1 cellular context compared by ENCODE assay signal in the genomic region with DNA sequence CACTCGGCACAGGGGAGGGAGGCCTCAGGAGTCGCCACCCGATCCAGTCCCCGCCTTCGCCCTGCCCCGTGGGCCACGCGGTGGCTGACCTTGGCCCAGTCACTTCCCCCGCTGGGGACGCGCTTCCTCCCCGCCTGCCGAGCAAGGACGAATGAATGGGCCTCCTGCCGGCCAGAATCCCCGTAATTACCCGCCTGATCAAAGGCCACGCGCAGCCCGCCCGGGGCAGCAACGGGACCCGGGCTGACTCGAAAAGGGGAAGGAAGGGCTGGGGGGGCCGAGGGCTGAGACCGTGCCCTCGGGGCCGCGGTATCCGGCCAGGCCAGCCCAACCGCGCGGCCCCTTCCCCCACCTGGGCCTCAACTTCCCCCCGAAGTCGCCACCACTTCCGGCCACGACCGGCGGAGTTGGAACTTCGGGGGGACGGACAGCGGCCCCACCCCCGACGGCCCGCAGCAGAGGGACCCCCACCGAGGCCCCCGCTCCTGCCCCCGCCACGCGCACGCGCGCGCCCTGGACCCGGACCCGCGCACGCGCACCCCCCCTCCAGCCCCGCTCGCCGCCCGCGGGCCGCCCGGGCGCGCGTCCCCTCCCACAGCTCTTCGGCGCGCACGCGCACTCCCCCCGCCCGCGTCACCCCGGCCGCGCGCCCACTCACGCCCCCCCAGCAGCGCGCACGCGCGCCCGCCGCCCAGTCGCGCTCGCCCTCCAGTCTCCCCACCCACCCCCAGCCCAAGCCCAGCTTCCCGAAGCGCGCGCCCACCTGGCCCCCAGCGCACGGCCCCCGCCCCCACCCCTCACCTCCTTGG.
TF ChIP-seq lines count a peak whose summit lies in the region.

No MANE protein-coding gene starts in this region.

TF ChIP-seq in HCT116, 20 proteins besides CTCF, POLR2A, EP300 and RAD21 (continued from another document):
- TF ChIP-seq, protein P1, sequence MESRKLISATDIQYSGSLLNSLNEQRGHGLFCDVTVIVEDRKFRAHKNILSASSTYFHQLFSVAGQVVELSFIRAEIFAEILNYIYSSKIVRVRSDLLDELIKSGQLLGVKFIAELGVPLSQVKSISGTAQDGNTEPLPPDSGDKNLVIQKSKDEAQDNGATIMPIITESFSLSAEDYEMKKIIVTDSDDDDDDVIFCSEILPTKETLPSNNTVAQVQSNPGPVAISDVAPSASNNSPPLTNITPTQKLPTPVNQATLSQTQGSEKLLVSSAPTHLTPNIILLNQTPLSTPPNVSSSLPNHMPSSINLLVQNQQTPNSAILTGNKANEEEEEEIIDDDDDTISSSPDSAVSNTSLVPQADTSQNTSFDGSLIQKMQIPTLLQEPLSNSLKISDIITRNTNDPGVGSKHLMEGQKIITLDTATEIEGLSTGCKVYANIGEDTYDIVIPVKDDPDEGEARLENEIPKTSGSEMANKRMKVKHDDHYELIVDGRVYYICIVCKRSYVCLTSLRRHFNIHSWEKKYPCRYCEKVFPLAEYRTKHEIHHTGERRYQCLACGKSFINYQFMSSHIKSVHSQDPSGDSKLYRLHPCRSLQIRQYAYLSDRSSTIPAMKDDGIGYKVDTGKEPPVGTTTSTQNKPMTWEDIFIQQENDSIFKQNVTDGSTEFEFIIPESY (IDR thresholded peaks at IDR 0.05; ENCODE audit: extremely low read depth, insufficient replicate concordance, low read length): no peak
- no peak for TF ChIP-seq ELF1 (IDR thresholded peaks at IDR 0.05; ENCODE audit: borderline replicate concordance, low read depth)
- TF ChIP-seq JUND (IDR thresholded peaks at IDR 0.05): no peak
- TF ChIP-seq TCF7L2 (IDR thresholded peaks at IDR 0.05; ENCODE audit: borderline replicate concordance, extremely low read depth, insufficient read depth, insufficient read length): peak; percentile 75
- peak; percentile 42 for TF ChIP-seq POLR2AphosphoS5 (IDR thresholded peaks at IDR 0.05; ENCODE audit: low read depth, low read length)
- peak; percentile 86; the same call in 1 of the 2 replicates for TF ChIP-seq ZFX (IDR thresholded peaks at IDR 0.05)
- TF ChIP-seq EZH2 (IDR thresholded peaks at IDR 0.05): no peak
- TF ChIP-seq, protein P2, sequence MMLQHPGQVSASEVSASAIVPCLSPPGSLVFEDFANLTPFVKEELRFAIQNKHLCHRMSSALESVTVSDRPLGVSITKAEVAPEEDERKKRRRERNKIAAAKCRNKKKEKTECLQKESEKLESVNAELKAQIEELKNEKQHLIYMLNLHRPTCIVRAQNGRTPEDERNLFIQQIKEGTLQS (IDR thresholded peaks at IDR 0.05): no peak
- TF ChIP-seq EZH2phosphoT487 (IDR thresholded peaks at IDR 0.05; ENCODE audit: borderline replicate concordance): no peak
- no peak for TF ChIP-seq EGR1 (IDR thresholded peaks at IDR 0.05; ENCODE audit: low read depth)
